8 cellular contexts compared by ENCODE assay signal in the genomic region with DNA sequence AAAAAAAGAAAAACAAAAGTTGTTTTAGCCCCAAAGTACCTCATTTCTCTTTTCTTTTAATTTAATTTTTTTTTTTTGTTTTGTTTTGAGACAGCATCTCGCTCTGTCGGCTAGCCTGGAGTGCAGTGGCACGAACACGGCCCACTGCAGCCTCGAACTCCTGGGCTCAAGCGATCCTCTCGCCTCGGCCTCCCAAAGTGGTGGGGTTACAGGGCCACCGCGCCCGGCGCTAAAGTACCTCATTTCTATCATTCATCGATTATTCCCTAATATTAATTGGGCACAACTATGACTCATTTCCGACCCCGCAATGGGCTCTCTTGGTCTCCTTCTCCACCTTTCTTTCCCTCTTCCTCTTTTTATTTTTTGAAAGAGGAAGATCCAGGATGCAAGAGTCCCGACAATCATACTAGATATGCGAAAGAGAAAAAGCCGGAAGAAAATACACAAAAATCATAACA. TPM values are rescaled to one million over a fixed set of nuclear protein-coding genes. Genes with fewer than 3 reads are reported as not detected.
DNase-seq lines count a peak whose midpoint lies in the region; ATAC-seq and TF ChIP-seq lines count a peak whose summit lies in the region.

No MANE protein-coding gene starts in this region.

- no peaks in the 10 kb centered on the region for H3K27me3 ChIP-seq in cardiac muscle cell
- no peaks in the 10 kb centered on the region for H3K27me3 ChIP-seq in testis

- H3K4me1 Mint-ChIP-seq in activated B cell treated with CpG ODN at 0.5 μM for 24 hours: peaks cover 50% of the 10 kb centered on the region
- H3K4me1 Mint-ChIP-seq in immature natural killer cell: peaks cover 46 to 51% of the 10 kb centered on the region in 2 donors

- H3K9me3 ChIP-seq in cardiac muscle cell (ENCODE audit: low read depth) (no peaks in the 10 kb centered on the region), testis (no peaks in the 10 kb centered on the region)

- intact Hi-C loops in cardiac septum (cut with DNase I): no loop called here
- intact Hi-C loops in activated B cell treated with CpG ODN at 0.5 μM for 24 hours (cut with micrococcal nuclease): loop anchor here (1.0 to 2.0 kb wide), 4 partner anchors 13 to 80 kb away; a partner anchor contains a TSS
- intact Hi-C loops in testis (cut with DNase I; ENCODE audit: low total_unique reads): loop anchor here (10.0 kb wide), 1 partner anchor 78 kb away; a partner anchor contains a TSS

- H3K27me3 Mint-ChIP-seq in activated B cell treated with CpG ODN at 0.5 μM for 24 hours (no peaks in the 10 kb centered on the region), immature natural killer cell (ENCODE audit: low read depth in 3 of 3) (peaks cover 6 to 9% (median 9%) of the 10 kb centered on the region in 3 donors)

- H3K4me3 Mint-ChIP-seq in activated B cell treated with CpG ODN at 0.5 μM for 24 hours (peak overlapping the region; percentile 93), immature natural killer cell (peak overlapping the region; percentile 96 to 100 (median 99))

- H3K27ac ChIP-seq in cardiac muscle cell (no peak overlapping the region), testis (peak overlapping the region in 1 of 2 donors; percentile 82)

- WGBS in testis, 2 donors: 33 to 40% methylated on average over 18 of the region's 18 CpGs

- POLR2A ChIA-PET in activated B cell treated with CpG ODN at 0.5 μM for 24 hours (lab: Charles Lee) (interaction anchor here (0.6 to 11.1 kb wide), 30 partner anchors 8 to 242 kb away, joined by 3 to 189 read pairs (median 5); a partner anchor contains a TSS), HEK293T (lab: Yijun Ruan, JAX) (interaction anchor here (0.6 to 1.6 kb wide), 16 partner anchors 10 to 128 kb away, joined by 3 to 10 read pairs (median 4); a partner anchor contains a TSS)

- H3K4me3 ChIP-seq in cardiac muscle cell (peak overlapping the region; percentile 37), testis (peak overlapping the region; percentile 49 to 57)

- CTCF ChIA-PET in activated B cell treated with CpG ODN at 0.5 μM for 24 hours (lab: Charles Lee) (interaction anchor here (0.7 kb wide), 1 partner anchor 46 kb away, joined by 3 read pairs; no protein-coding TSS in a partner anchor), HEK293T (lab: Yijun Ruan, JAX) (interaction anchor here (0.6 to 0.7 kb wide), 2 partner anchors 13 to 90 kb away, joined by 3 to 4 read pairs; no protein-coding TSS in a partner anchor)

- H3K27ac Mint-ChIP-seq in activated B cell treated with CpG ODN at 0.5 μM for 24 hours: peak overlapping the region; percentile 98
- H3K27ac Mint-ChIP-seq in immature natural killer cell: peak overlapping the region; percentile 96 to 100 (median 100)

- TF ChIP-seq CTCF in cardiac muscle cell (IDR thresholded peaks at IDR 0.05; ENCODE audit: low read depth, low read length) (no peak), activated B cell treated with CpG ODN at 0.5 μM for 24 hours (IDR thresholded peaks at IDR 0.05) (no peak), testis (IDR thresholded peaks at IDR 0.05) (no peak)

- H3K36me3 ChIP-seq in cardiac muscle cell: no peaks in the 10 kb centered on the region
- no peaks in the 10 kb centered on the region for H3K36me3 ChIP-seq in testis (ENCODE audit: low read depth, missing control alignments)

- peaks cover 32% of the 10 kb centered on the region for H3K36me3 Mint-ChIP-seq in activated B cell treated with CpG ODN at 0.5 μM for 24 hours (ENCODE audit: low read depth)
- H3K36me3 Mint-ChIP-seq in immature natural killer cell: peaks cover 0 to 4% (median 1%) of the 10 kb centered on the region in 3 donors

- H3K9me3 Mint-ChIP-seq in activated B cell treated with CpG ODN at 0.5 μM for 24 hours (no peaks in the 10 kb centered on the region), immature natural killer cell (no peaks in the 10 kb centered on the region)

- ATAC-seq in activated B cell treated with CpG ODN at 0.5 μM for 24 hours (ENCODE audit: low read depth) (peak; percentile 8), GM18519 (IDR thresholded peaks at IDR 0.05; ENCODE audit: low FRiP score, unreplicated experiment) (no peak)

- H3K4me1 ChIP-seq in cardiac muscle cell (ENCODE audit: low read depth) (no peaks in the 10 kb centered on the region), testis (peaks cover 9% of the 10 kb centered on the region)

- no peak for TF ChIP-seq POLR2A in testis (IDR thresholded peaks at IDR 0.05)

- DNase-seq in cardiac muscle cell (ENCODE audit: low read depth in 1 of 2, low spot score in 1 of 2) (no peak), cardiac septum (ENCODE audit: low spot score) (no peak), activated B cell treated with CpG ODN at 0.5 μM for 24 hours (no peak), immature natural killer cell (no peak), testis (no peak), HEK293T (ENCODE audit: extremely low spot score) (no peak), NCI-H2171 (lab: John Stamatoyannopoulos, UW) (no peak)

TF ChIP-seq in HEK293T, 16 proteins besides CTCF, POLR2A, EP300 and RAD21:
- TF ChIP-seq SP1 (IDR thresholded peaks at IDR 0.05) (no peak), FOXK2 (IDR thresholded peaks at IDR 0.05) (no peak), ELF4 (IDR thresholded peaks at IDR 0.05) (no peak), HDGF (IDR thresholded peaks at IDR 0.05; ENCODE audit: borderline replicate concordance) (no peak), FOXA1 (IDR thresholded peaks at IDR 0.05) (no peak), ZNF384 (IDR thresholded peaks at IDR 0.05) (no peak), ARNT (IDR thresholded peaks at IDR 0.05) (no peak), L3MBTL2 (conservative IDR thresholded peaks at IDR 0.05) (no peak), TARDBP (IDR thresholded peaks at IDR 0.05) (no peak)
- TF ChIP-seq, protein P1, sequence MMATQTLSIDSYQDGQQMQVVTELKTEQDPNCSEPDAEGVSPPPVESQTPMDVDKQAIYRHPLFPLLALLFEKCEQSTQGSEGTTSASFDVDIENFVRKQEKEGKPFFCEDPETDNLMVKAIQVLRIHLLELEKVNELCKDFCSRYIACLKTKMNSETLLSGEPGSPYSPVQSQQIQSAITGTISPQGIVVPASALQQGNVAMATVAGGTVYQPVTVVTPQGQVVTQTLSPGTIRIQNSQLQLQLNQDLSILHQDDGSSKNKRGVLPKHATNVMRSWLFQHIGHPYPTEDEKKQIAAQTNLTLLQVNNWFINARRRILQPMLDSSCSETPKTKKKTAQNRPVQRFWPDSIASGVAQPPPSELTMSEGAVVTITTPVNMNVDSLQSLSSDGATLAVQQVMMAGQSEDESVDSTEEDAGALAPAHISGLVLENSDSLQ (IDR thresholded peaks at IDR 0.05): no peak

RNA-seq across cellular contexts. Expression of a gene that starts 0.5 kb away (rescaled TPM):
- total RNA-seq in cardiac muscle cell: 64.7 and 73.7 TPM in 2 replicates
- polyA plus RNA-seq in cardiac muscle cell: 40.4 and 46.4 TPM in 2 replicates
- 43.6 TPM for total RNA-seq in cardiac septum
- total RNA-seq in activated B cell treated with CpG ODN at 0.5 μM for 24 hours: 108 and 114 TPM in 2 replicates
- polyA plus RNA-seq in immature natural killer cell: 100 to 1,000 TPM; 130 to 163 (median 157) TPM
- 10 to 100 TPM; 34.6 to 61.7 TPM for total RNA-seq in testis
- polyA plus RNA-seq in testis (ENCODE audit: insufficient read depth, low read depth, low replicate concordance): 60.7 TPM

RNA-seq across cellular contexts. Expression of a gene that starts 13.3 kb away (rescaled TPM):
- 166 and 326 TPM in 2 replicates for total RNA-seq in cardiac muscle cell
- 255 and 272 TPM in 2 replicates for polyA plus RNA-seq in cardiac muscle cell
- total RNA-seq in cardiac septum: 76.1 TPM
- 76.0 and 83.5 TPM in 2 replicates for total RNA-seq in activated B cell treated with CpG ODN at 0.5 μM for 24 hours
- 100 to 1,000 TPM; 154 to 255 (median 189) TPM for polyA plus RNA-seq in immature natural killer cell
- total RNA-seq in testis: 100 to 1,000 TPM; 126 to 149 TPM
- polyA plus RNA-seq in testis (ENCODE audit: insufficient read depth, low read depth, low replicate concordance): 97.5 TPM

RNA-seq across cellular contexts. Expression of a gene that starts 22.9 kb away (rescaled TPM):
- 58.5 and 117 TPM in 2 replicates for total RNA-seq in cardiac muscle cell
- 24.8 and 26.3 TPM in 2 replicates for polyA plus RNA-seq in cardiac muscle cell
- 40.0 TPM for total RNA-seq in cardiac septum
- 103 and 111 TPM in 2 replicates for total RNA-seq in activated B cell treated with CpG ODN at 0.5 μM for 24 hours
- polyA plus RNA-seq in immature natural killer cell: 10 to 100 TPM in 2 of 3 donors, 1 to 10 TPM in 1; 3.6 to 29.2 (median 10.2) TPM
- total RNA-seq in testis: 10 to 100 TPM; 15.5 to 23.5 TPM
- 19.6 TPM for polyA plus RNA-seq in testis (ENCODE audit: insufficient read depth, low read depth, low replicate concordance)

RNA-seq across cellular contexts. Expression of a gene that starts 25.7 kb away (rescaled TPM):
- total RNA-seq in cardiac muscle cell (38.5 and 78.0 TPM in 2 replicates), cardiac septum (72.9 TPM), activated B cell treated with CpG ODN at 0.5 μM for 24 hours (67.1 and 68.5 TPM in 2 replicates), testis (10 to 100 TPM; 26.4 to 38.0 TPM)
- polyA plus RNA-seq in cardiac muscle cell (60.8 and 136 TPM in 2 replicates), immature natural killer cell (100 to 1,000 TPM; 190 to 301 (median 226) TPM), testis (ENCODE audit: insufficient read depth, low read depth, low replicate concordance) (20.9 TPM)

RNA-seq across cellular contexts. Expression of a gene that starts 27.2 kb away (rescaled TPM):
- total RNA-seq in cardiac muscle cell (0.32 TPM in 1 of 2 replicates, not detected in the other), cardiac septum (0.11 TPM), activated B cell treated with CpG ODN at 0.5 μM for 24 hours (2.1 and 3.0 TPM in 2 replicates), testis (1 to 10 TPM in 1 of 2 donors, under 1 TPM in 1; 0.87 to 1.2 TPM)
- polyA plus RNA-seq in cardiac muscle cell (0.55 TPM in 1 of 2 replicates, not detected in the other), immature natural killer cell (1 to 10 TPM in 1 of 3 donors, not detected in 2; 1.6 TPM), testis (ENCODE audit: insufficient read depth, low read depth, low replicate concordance) (0.98 TPM)
